In the genomic region with DNA sequence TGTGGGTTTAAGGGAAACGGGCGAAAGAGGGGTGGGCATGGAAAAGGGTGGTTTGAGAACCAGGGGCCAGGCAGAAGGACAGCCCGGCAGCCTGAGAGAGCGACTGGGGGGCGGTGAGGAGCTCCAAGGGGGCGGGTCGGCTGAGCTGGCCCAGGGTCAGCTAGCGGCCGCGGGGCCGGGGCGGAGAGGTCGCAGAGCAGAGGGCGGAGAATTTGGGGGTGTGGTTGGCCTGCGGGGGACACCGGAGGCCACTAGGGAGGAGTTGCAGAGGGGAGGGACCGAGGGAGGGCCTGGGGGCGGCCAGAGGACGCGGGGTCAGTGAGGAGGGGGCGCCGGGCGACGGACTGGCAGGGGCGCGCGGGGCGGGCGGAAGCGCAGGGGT, we compare ENCODE assay signal across 9 cellular contexts. TPM values are rescaled to one million over a fixed set of nuclear protein-coding genes. Genes with fewer than 3 reads are reported as not detected.
DNase-seq lines count a peak whose midpoint lies in the region; ATAC-seq and TF ChIP-seq lines count a peak whose summit lies in the region.
"Had no signal": no experiment of that assay in that cellular context is flagged by ENCODE, and none has a peak within 500 bp of the region (broad histone marks: within the 10 kb centered on the region; RNA-seq: fewer than 3 reads in every experiment).

No MANE protein-coding gene starts in this region.

- TF ChIP-seq CTCF in fibroblast of mammary gland (conservative IDR thresholded peaks at IDR 0.05; ENCODE audit: control insufficient read depth, insufficient read depth, low read depth, low read length) = no peak
- TF ChIP-seq CTCF in osteoblast (IDR thresholded peaks at IDR 0.05; ENCODE audit: extremely low read depth, low read depth, low read length) = no peak

- peak overlapping the region; percentile 77 for H3K4me3 ChIP-seq in BLaER1
- peak overlapping the region; percentile 28 for H3K4me3 ChIP-seq in fibroblast of mammary gland (ENCODE audit: control insufficient read depth, low read depth, low read length)
- H3K4me3 ChIP-seq in osteoblast (ENCODE audit: insufficient read depth, low read length) = peak overlapping the region; percentile 62

- POLR2A ChIA-PET in T-cell (lab: Charles Lee) = no interaction called here

- peaks cover 29 to 31% of the 10 kb centered on the region in 2 donors for H3K27me3 Mint-ChIP-seq in T-cell

- DNase-seq in T-cell = no peak
- no peak for DNase-seq in fibroblast of mammary gland (ENCODE audit: low read depth)
- peak; percentile 83 for DNase-seq in osteoblast (ENCODE audit: insufficient read length, low spot score, missing footprints)
- DNase-seq in cerebellar nuclear complex (lab: John Stamatoyannopoulos, UW) = no peak
- DNase-seq in erythroblast (lab: John Stamatoyannopoulos, UW) = no peak
- DNase-seq: activated CD4-positive, alpha-beta T cell treated with anti-CD3 and anti-CD28 coated beads for 1 hour had no signal

- no peaks in the 10 kb centered on the region for H3K9me3 Mint-ChIP-seq in T-cell

- no peaks in the 10 kb centered on the region for H3K36me3 Mint-ChIP-seq in T-cell

- CTCF ChIA-PET in T-cell (lab: Charles Lee) = no interaction called here

- H3K27ac Mint-ChIP-seq in T-cell = no peak overlapping the region

- no peaks in the 10 kb centered on the region for H3K79me2 ChIP-seq in osteoblast (ENCODE audit: insufficient read depth, low read length)

- H3K4me3 Mint-ChIP-seq in T-cell = peak overlapping the region; percentile 60 to 85 (median 70)

- H3K9me3 ChIP-seq in BLaER1 (no peaks in the 10 kb centered on the region), osteoblast (ENCODE audit: low read depth, low read length) (no peaks in the 10 kb centered on the region)

- H3K27me3 ChIP-seq in BLaER1 = peaks cover 38% of the 10 kb centered on the region
- peaks cover 14% of the 10 kb centered on the region for H3K27me3 ChIP-seq in osteoblast (ENCODE audit: insufficient read depth, low read length)

- peaks cover 4 to 16% (median 13%) of the 10 kb centered on the region in 3 donors for H3K4me1 Mint-ChIP-seq in T-cell

- no peak overlapping the region for H3K27ac ChIP-seq in BLaER1
- no peak overlapping the region for H3K27ac ChIP-seq in osteoblast (ENCODE audit: low read depth, low read length)

- H3K9ac ChIP-seq in BLaER1 = no peak overlapping the region

- peak overlapping the region; percentile 40 for H2AFZ ChIP-seq in osteoblast (ENCODE audit: low read length)

- H3K36me3 ChIP-seq in BLaER1 (no peaks in the 10 kb centered on the region), osteoblast (ENCODE audit: insufficient read depth, low read length) (no peaks in the 10 kb centered on the region)

- H3K4me2 ChIP-seq in BLaER1 (peak overlapping the region; percentile 97), osteoblast (ENCODE audit: insufficient read depth, low read length) (peak overlapping the region; percentile 75)

- H4K20me1 ChIP-seq in BLaER1 (no peaks in the 10 kb centered on the region), osteoblast (ENCODE audit: insufficient read depth, low read length) (no peaks in the 10 kb centered on the region)

- H3K4me1 ChIP-seq in BLaER1 (peaks cover 50% of the 10 kb centered on the region), osteoblast (ENCODE audit: insufficient read depth, low read length) (peaks cover 10% of the 10 kb centered on the region)

- no peak for TF ChIP-seq POLR2A in erythroblast (IDR thresholded peaks at IDR 0.05; ENCODE audit: low read length)

- ATAC-seq in T-cell (replicated peaks in 1 of 4) = peak in 1 of 4 experiments; percentile 12
- no peak for ATAC-seq in GM21526 (IDR thresholded peaks at IDR 0.05; ENCODE audit: low FRiP score, unreplicated experiment)
- ATAC-seq in HG02571 (IDR thresholded peaks at IDR 0.05; ENCODE audit: unreplicated experiment) = no peak

RNA-seq across cellular contexts. Expression of a gene that starts 54.7 kb away (rescaled TPM):
- total RNA-seq in T-cell (100 to 1,000 TPM in 3 of 5 donors, 10 to 100 TPM in 2; 95.3 to 120 (median 101) TPM), osteoblast (240 and 243 TPM in 2 replicates)
